Comparison of ENCODE assay signal across 11 cellular contexts in the genomic region with DNA sequence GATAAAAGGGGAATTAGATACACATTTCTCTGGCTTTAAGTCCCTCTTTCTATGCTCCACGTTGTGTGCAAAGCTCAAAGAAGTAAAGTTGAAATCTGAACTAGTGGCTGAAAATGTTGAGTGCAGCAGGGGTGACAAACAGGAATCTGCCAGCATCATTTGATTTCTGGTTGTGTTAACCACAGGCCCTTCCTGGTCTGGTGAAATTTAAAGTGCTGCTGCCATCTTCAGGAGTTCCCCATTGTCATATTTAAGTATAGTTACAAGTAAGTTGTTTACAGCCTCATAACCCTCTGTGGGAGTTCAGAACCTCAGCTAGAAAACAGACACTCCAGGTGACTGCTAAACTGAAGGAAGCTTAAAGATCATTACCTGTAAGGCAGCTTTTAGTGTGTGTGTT.
DNase-seq lines count a peak whose midpoint lies in the region; ATAC-seq, FAIRE-seq and TF ChIP-seq lines count a peak whose summit lies in the region.
"Had no signal": no experiment of that assay in that cellular context is flagged by ENCODE, and none has a peak within 500 bp of the region (broad histone marks: within the 10 kb centered on the region; RNA-seq: fewer than 3 reads in every experiment).

No MANE protein-coding gene starts in this region.

- ATAC-seq in GM21576 (IDR thresholded peaks at IDR 0.05; ENCODE audit: unreplicated experiment), result peak; percentile 44
- ATAC-seq in left lung, result no peak

- no peak for DNase-seq in GM12891 (ENCODE audit: insufficient read length, low spot score)
- peak; percentile 4 for DNase-seq in SK-MEL-5 (ENCODE audit: low read depth, low spot score)
- peak; percentile 8 for DNase-seq in kidney tubule cell (ENCODE audit: low spot score)
- DNase-seq in NK-92 treated with Interleukin-12 subunit alpha and Interleukin-12 subunit beta, amount 100 ng/mL, for 24 hours (lab: John Stamatoyannopoulos, UW), result no peak
- no peak for DNase-seq in stimulated activated CD4-positive, alpha-beta T cell treated with anti-CD3 and anti-CD28 coated beads, Interleukin-2, amount 100 ng/mL, for 48 hours
- no peak for DNase-seq in left lung
- DNase-seq: foreskin fibroblast; NCI-H1092 treated with DMSO at 0.1 percent for 48 hours; stimulated activated CD4-positive, alpha-beta T cell treated with anti-CD3 and anti-CD28 coated beads, Interleukin-4, amount 100 ng/mL, for 4 hours; T1000 had no signal

- no peaks in the 10 kb centered on the region for H3K36me3 ChIP-seq in left lung

- no peak for TF ChIP-seq POLR2A in GM12891 (IDR thresholded peaks at IDR 0.05; ENCODE audit: low read depth, low read length)

- in situ Hi-C loops in SK-MEL-5 (cut with HindIII; ENCODE audit: low pct_unique_long_range_greater_than_20kb, low sequenced_read_pairs), result no loop called here

- intact Hi-C loops in left lung (cut with DNase I), result no loop called here

- no peaks in the 10 kb centered on the region for H3K4me1 ChIP-seq in left lung

- no peak overlapping the region for H3K4me3 ChIP-seq in left lung

- no peaks in the 10 kb centered on the region for H3K27me3 ChIP-seq in left lung

- no peaks in the 10 kb centered on the region for H3K9me3 ChIP-seq in left lung

- TF ChIP-seq CTCF in left lung (IDR thresholded peaks at IDR 0.05), result no peak

- peak; percentile 73 for FAIRE-seq in GM12891 (lab: Jason Lieb, UNC)

- no peak overlapping the region for H3K27ac ChIP-seq in left lung

TF ChIP-seq in GM12891, 5 proteins besides CTCF, POLR2A, EP300 and RAD21:
- TF ChIP-seq SPI1 (IDR thresholded peaks at IDR 0.05; ENCODE audit: low read depth, low read length) (no peak), TAF1 (IDR thresholded peaks at IDR 0.05; ENCODE audit: low read depth, low read length) (no peak)

Comparison
In these comparisons a context has a peak if more than half of its experiments do, and no peak if none do; other contexts are left out.
1. DNase-seq: peak in SK-MEL-5 (single experiment) and kidney tubule cell (single experiment); none in GM12891 (single experiment), NK-92 treated with Interleukin-12 subunit alpha and Interleukin-12 subunit beta, amount 100 ng/mL, for 24 hours (single experiment), stimulated activated CD4-positive, alpha-beta T cell treated with anti-CD3 and anti-CD28 coated beads, Interleukin-2, amount 100 ng/mL, for 48 hours (0 of 2) and left lung (0 of 2).